Comparison of ENCODE assay signal across 8 cellular contexts in genomic region chr16:67805718-67806427, GRCh38. TPM values are rescaled to one million over a fixed set of nuclear protein-coding genes. Genes with fewer than 3 reads are reported as not detected.
A peak's percentile ranks its signal among the peaks of the same experiment; 100 is the strongest.
DNase-seq lines count a peak whose midpoint lies in the region; ATAC-seq, FAIRE-seq and TF ChIP-seq lines count a peak whose summit lies in the region.

No MANE protein-coding gene starts in this region.

- no peaks in the 10 kb centered on the region for H3K9me3 Mint-ChIP-seq in activated T-cell treated with anti-CD3 and anti-CD28 coated beads, Interleukin-2, amount 50 U/mL, for 72 hours

- no CpG with 5 or more reads among the region's 26 CpGs for WGBS in iPS DF 6.9 (ENCODE audit: insufficient coverage, insufficient read length)
- 1% methylated on average over 24 to 26 of the region's 26 CpGs for WGBS in small intestine, 3 donors

- no peak for TF ChIP-seq CTCF in DOHH2 (IDR thresholded peaks at IDR 0.05; ENCODE audit: low read depth, low read length, poor library complexity, severe bottlenecking)

- no peaks in the 10 kb centered on the region for H3K9me2 ChIP-seq in DOHH2 (replicated peaks; ENCODE audit: control insufficient read depth, low read length)

- H3K27me3 Mint-ChIP-seq in activated T-cell treated with anti-CD3 and anti-CD28 coated beads, Interleukin-2, amount 50 U/mL, for 72 hours (ENCODE audit: low read depth), result no peaks in the 10 kb centered on the region

- peak overlapping the region; percentile 19; the same call in 1 of the 2 replicates for H3K27ac ChIP-seq in DOHH2 (ENCODE audit: low read depth, low read length)
- H3K27ac ChIP-seq in iPS DF 6.9 (ENCODE audit: low read length), result no peak overlapping the region
- peak overlapping the region; percentile 57 to 74 for H3K27ac ChIP-seq in small intestine (ENCODE audit: low read depth in 1 of 2, low read length in 1 of 2)

- no peaks in the 10 kb centered on the region for H3K27me3 ChIP-seq in DOHH2 (ENCODE audit: control insufficient read depth, low read length)
- H3K27me3 ChIP-seq in iPS DF 6.9 (ENCODE audit: control insufficient read depth, insufficient read depth, low read length), result no peaks in the 10 kb centered on the region
- H3K27me3 ChIP-seq in small intestine (ENCODE audit: control insufficient read depth in 2 of 2, insufficient read depth in 2 of 2, low read length in 2 of 2), result no peaks in the 10 kb centered on the region

- no peaks in the 10 kb centered on the region for H4K20me1 ChIP-seq in DOHH2 (ENCODE audit: control insufficient read depth, insufficient read depth, low read depth, low read length)

- DNase-seq in activated T-cell treated with anti-CD3 and anti-CD28 coated beads, Interleukin-2, amount 50 U/mL, for 72 hours, result peak; percentile 12 to 15
- DNase-seq in iPS DF 6.9 (ENCODE audit: low read depth, low spot score) (no peak), small intestine (no peak)
- no peak for DNase-seq in central memory CD4-positive, alpha-beta T cell
- DNase-seq in stimulated activated CD4-positive, alpha-beta T cell treated with anti-CD3 and anti-CD28 coated beads, Interleukin-12 subunit alpha, Interleukin-12 subunit beta, amount 100 ng/mL, for 4 hours, result no peak
- no peak for DNase-seq in stimulated activated CD4-positive, alpha-beta T cell treated with anti-CD3 and anti-CD28 coated beads, Interleukin-15, amount 100 ng/mL, for 24 hours

- peaks cover 43% of the 10 kb centered on the region for H3K4me1 ChIP-seq in DOHH2 (ENCODE audit: control insufficient read depth, low read length)
- 0 out of 2 replicates have a peak, but pooled peaks cover 2% of the 10 kb centered on the region for H3K4me1 ChIP-seq in iPS DF 6.9 (ENCODE audit: control insufficient read depth, insufficient read depth, low read length)
- peaks cover 5 to 9% of the 10 kb centered on the region in 2 donors for H3K4me1 ChIP-seq in small intestine (ENCODE audit: control insufficient read depth in 2 of 2, insufficient read depth in 1 of 2, low read depth in 1 of 2, low read length in 1 of 2)

- H3K4me3 Mint-ChIP-seq in activated T-cell treated with anti-CD3 and anti-CD28 coated beads, Interleukin-2, amount 50 U/mL, for 72 hours, result peak overlapping the region; percentile 94 to 97

- peaks cover 42% of the 10 kb centered on the region for H3K79me2 ChIP-seq in DOHH2 (ENCODE audit: control insufficient read depth, low read length)

- H3K27ac Mint-ChIP-seq in activated T-cell treated with anti-CD3 and anti-CD28 coated beads, Interleukin-2, amount 50 U/mL, for 72 hours, result peak overlapping the region; percentile 47

- H3F3A ChIP-seq in DOHH2 (ENCODE audit: control insufficient read depth, insufficient read depth), result 0 out of 2 replicates have a peak, but pooled peaks cover 3% of the 10 kb centered on the region

- peak; percentile 5 for ATAC-seq in HG02938 (IDR thresholded peaks at IDR 0.05; ENCODE audit: unreplicated experiment)
- ATAC-seq in activated T-cell treated with anti-CD3 and anti-CD28 coated beads, Interleukin-2, amount 50 U/mL, for 72 hours (replicated peaks in 1 of 2), result no peak

- FAIRE-seq in small intestine (lab: Jason Lieb, UNC), result no peak

- H3K36me3 Mint-ChIP-seq in activated T-cell treated with anti-CD3 and anti-CD28 coated beads, Interleukin-2, amount 50 U/mL, for 72 hours (ENCODE audit: insufficient read depth in 2 of 2), result peaks cover 9 to 16% of the 10 kb centered on the region in 2 donors

- peaks cover 54% of the 10 kb centered on the region for H3K4me1 Mint-ChIP-seq in activated T-cell treated with anti-CD3 and anti-CD28 coated beads, Interleukin-2, amount 50 U/mL, for 72 hours (ENCODE audit: low read depth)

- peaks cover 28% of the 10 kb centered on the region for H3K36me3 ChIP-seq in DOHH2 (ENCODE audit: control insufficient read depth, low read length)
- 0 out of 2 replicates have a peak, but pooled peaks cover 6% of the 10 kb centered on the region for H3K36me3 ChIP-seq in iPS DF 6.9 (ENCODE audit: control insufficient read depth, insufficient read depth, low read length)
- H3K36me3 ChIP-seq in small intestine (ENCODE audit: control insufficient read depth in 2 of 2, insufficient read depth in 2 of 2, low read length in 2 of 2), result peaks cover 4 to 6% of the 10 kb centered on the region in 2 donors

- peak overlapping the region; percentile 94 for H3K4me3 ChIP-seq in DOHH2 (ENCODE audit: low read length)
- peak overlapping the region; percentile 93; the same call in 1 of the 2 replicates for H3K4me3 ChIP-seq in iPS DF 6.9 (ENCODE audit: low read length)
- H3K4me3 ChIP-seq in small intestine (ENCODE audit: low read depth in 1 of 2, low read length in 2 of 2), result peak overlapping the region; percentile 96 to 98

- H3K9me3 ChIP-seq in DOHH2 (ENCODE audit: control insufficient read depth, insufficient read depth, low read length) (no peaks in the 10 kb centered on the region), iPS DF 6.9 (ENCODE audit: control insufficient read depth, insufficient read depth, low read length) (no peaks in the 10 kb centered on the region), small intestine (ENCODE audit: control insufficient read depth, low read depth) (no peaks in the 10 kb centered on the region)

- peak overlapping the region; percentile 94 for H3K4me2 ChIP-seq in DOHH2 (ENCODE audit: low read length)

RNA-seq across cellular contexts. Expression of gene RANBP10, which starts 0.5 kb away (rescaled TPM):
- total RNA-seq in activated T-cell treated with anti-CD3 and anti-CD28 coated beads, Interleukin-2, amount 50 U/mL, for 72 hours, result 10 to 100 TPM; 17.1 to 24.8 TPM
- polyA plus RNA-seq in small intestine, result 10 to 100 TPM in 1 of 3 donors, 1 to 10 TPM in 2; 5.9 to 10.7 (median 9.4) TPM

RNA-seq across cellular contexts. Expression of gene TSNAXIP1, which starts 0.8 kb away (rescaled TPM):
- total RNA-seq in activated T-cell treated with anti-CD3 and anti-CD28 coated beads, Interleukin-2, amount 50 U/mL, for 72 hours, result under 1 TPM; 0.39 to 0.86 TPM
- polyA plus RNA-seq in small intestine, result under 1 TPM in 1 of 3 donors, not detected in 2; 0.72 TPM

RNA-seq across cellular contexts. Expression of gene THAP11, which starts 36.2 kb away (rescaled TPM):
- total RNA-seq in activated T-cell treated with anti-CD3 and anti-CD28 coated beads, Interleukin-2, amount 50 U/mL, for 72 hours, result 10 to 100 TPM; 31.7 to 39.2 TPM
- 10 to 100 TPM; 15.0 to 21.7 (median 16.8) TPM for polyA plus RNA-seq in small intestine

RNA-seq across cellular contexts. Expression of gene NUTF2, which starts 40.9 kb away (rescaled TPM):
- total RNA-seq in activated T-cell treated with anti-CD3 and anti-CD28 coated beads, Interleukin-2, amount 50 U/mL, for 72 hours, result 10 to 100 TPM; 80.8 to 90.1 TPM
- 100 to 1,000 TPM in 1 of 3 donors, 10 to 100 TPM in 2; 77.3 to 104 (median 99.6) TPM for polyA plus RNA-seq in small intestine

RNA-seq across cellular contexts. Expression of gene CENPT, which starts 41.6 kb away (rescaled TPM):
- 10 to 100 TPM; 43.6 to 59.4 TPM for total RNA-seq in activated T-cell treated with anti-CD3 and anti-CD28 coated beads, Interleukin-2, amount 50 U/mL, for 72 hours
- polyA plus RNA-seq in small intestine, result 100 to 1,000 TPM in 1 of 3 donors, 10 to 100 TPM in 2; 25.3 to 111 (median 45.1) TPM

Comparison
In these comparisons a context has a peak if more than half of its experiments do, and no peak if none do; other contexts are left out.
1. DNase-seq: peak in activated T-cell treated with anti-CD3 and anti-CD28 coated beads, Interleukin-2, amount 50 U/mL, for 72 hours (2 of 2); none in iPS DF 6.9 (single experiment), small intestine (single experiment), central memory CD4-positive, alpha-beta T cell (single experiment), stimulated activated CD4-positive, alpha-beta T cell treated with anti-CD3 and anti-CD28 coated beads, Interleukin-12 subunit alpha, Interleukin-12 subunit beta, amount 100 ng/mL, for 4 hours (single experiment) and stimulated activated CD4-positive, alpha-beta T cell treated with anti-CD3 and anti-CD28 coated beads, Interleukin-15, amount 100 ng/mL, for 24 hours (single experiment).
2. Peak in every context shown above with its lines, with median percentiles within 50 percentile points of each other: H3K4me3 ChIP-seq.